12 cellular contexts compared by ENCODE assay signal in genomic region chr7:157495594-157495993, GRCh38.
DNase-seq lines count a peak whose midpoint lies in the region; ATAC-seq and TF ChIP-seq lines count a peak whose summit lies in the region.
"Had no signal": no experiment of that assay in that cellular context is flagged by ENCODE, and none has a peak within 500 bp of the region (broad histone marks: within the 10 kb centered on the region; RNA-seq: fewer than 3 reads in every experiment).

No MANE protein-coding gene starts in this region.

- no peak overlapping the region for H3K9ac ChIP-seq in smooth muscle cell (ENCODE audit: low read depth)

- no peaks in the 10 kb centered on the region for H3K79me2 ChIP-seq in smooth muscle cell (ENCODE audit: low read depth)

- no peaks in the 10 kb centered on the region for H3K36me3 ChIP-seq in smooth muscle cell (ENCODE audit: low read depth)
- H3K36me3 ChIP-seq: SJSA1, vagina had no signal

- no peak overlapping the region for H3K4me2 ChIP-seq in smooth muscle cell

- ATAC-seq in GM21786 (IDR thresholded peaks at IDR 0.05; ENCODE audit: unreplicated experiment): peak; percentile 62

- no peak overlapping the region for H3K27ac ChIP-seq in smooth muscle cell (ENCODE audit: low read depth)
- H3K27ac ChIP-seq: SJSA1, vagina had no signal

- peaks cover 20% of the 10 kb centered on the region for H3K9me3 Mint-ChIP-seq in activated CD4-positive, alpha-beta memory T cell treated with anti-CD3 and anti-CD28 coated beads, Interleukin-2, amount 10 ng/mL, durations not matched to agents 7 days and 5 days
- peaks cover 10% of the 10 kb centered on the region for H3K9me3 Mint-ChIP-seq in stimulated activated naive CD8-positive, alpha-beta T cell treated with anti-CD3 and anti-CD28 coated beads, Interleukin-15, Interleukin-2, amounts not matched to agents 100 ng/mL and 50 ng/mL, for 24 hours

- no peak overlapping the region for H3K4me3 Mint-ChIP-seq in activated CD4-positive, alpha-beta memory T cell treated with anti-CD3 and anti-CD28 coated beads, Interleukin-2, amount 10 ng/mL, durations not matched to agents 7 days and 5 days
- H3K4me3 Mint-ChIP-seq in stimulated activated naive CD8-positive, alpha-beta T cell treated with anti-CD3 and anti-CD28 coated beads, Interleukin-15, Interleukin-2, amounts not matched to agents 100 ng/mL and 50 ng/mL, for 24 hours: no peak overlapping the region
- H3K4me3 Mint-ChIP-seq: activated CD4-positive, alpha-beta T cell treated with anti-CD3 and anti-CD28 coated beads, Interleukin-2, amount 10 ng/mL, durations not matched to agents 7 days and 5 days had no signal

- H3K36me3 Mint-ChIP-seq in activated CD4-positive, alpha-beta memory T cell treated with anti-CD3 and anti-CD28 coated beads, Interleukin-2, amount 10 ng/mL, durations not matched to agents 7 days and 5 days (ENCODE audit: low read depth): peaks cover 26% of the 10 kb centered on the region
- H3K36me3 Mint-ChIP-seq in stimulated activated naive CD8-positive, alpha-beta T cell treated with anti-CD3 and anti-CD28 coated beads, Interleukin-15, Interleukin-2, amounts not matched to agents 100 ng/mL and 50 ng/mL, for 24 hours (ENCODE audit: low read depth): peaks cover 8% of the 10 kb centered on the region

- no peaks in the 10 kb centered on the region for H4K20me1 ChIP-seq in smooth muscle cell (ENCODE audit: low read depth)

- TF ChIP-seq CTCF in smooth muscle cell (IDR thresholded peaks at IDR 0.05; ENCODE audit: borderline replicate concordance, insufficient read depth, poor library complexity, severe bottlenecking): no peak

- WGBS in smooth muscle cell (ENCODE audit: low lambda C conversion rate): 85% methylated on average over 13 of the region's 13 CpGs

- peaks cover 41% of the 10 kb centered on the region for H3K4me1 Mint-ChIP-seq in activated CD4-positive, alpha-beta memory T cell treated with anti-CD3 and anti-CD28 coated beads, Interleukin-2, amount 10 ng/mL, durations not matched to agents 7 days and 5 days
- H3K4me1 Mint-ChIP-seq in stimulated activated naive CD8-positive, alpha-beta T cell treated with anti-CD3 and anti-CD28 coated beads, Interleukin-15, Interleukin-2, amounts not matched to agents 100 ng/mL and 50 ng/mL, for 24 hours (ENCODE audit: low read depth): peaks cover 57% of the 10 kb centered on the region

- no peak overlapping the region for H3K4me3 ChIP-seq in smooth muscle cell
- H3K4me3 ChIP-seq: SJSA1, vagina had no signal

- H3K27me3 ChIP-seq in smooth muscle cell (ENCODE audit: low read depth): peaks cover 5% of the 10 kb centered on the region
- H3K27me3 ChIP-seq: SJSA1, vagina had no signal

- H3K9me3 ChIP-seq in smooth muscle cell (replicated peaks; ENCODE audit: low read depth): no peaks in the 10 kb centered on the region
- H3K9me3 ChIP-seq: SJSA1, vagina had no signal

- no peak overlapping the region for H3K27ac Mint-ChIP-seq in activated CD4-positive, alpha-beta memory T cell treated with anti-CD3 and anti-CD28 coated beads, Interleukin-2, amount 10 ng/mL, durations not matched to agents 7 days and 5 days
- peak overlapping the region; percentile 14 for H3K27ac Mint-ChIP-seq in stimulated activated naive CD8-positive, alpha-beta T cell treated with anti-CD3 and anti-CD28 coated beads, Interleukin-15, Interleukin-2, amounts not matched to agents 100 ng/mL and 50 ng/mL, for 24 hours
- H3K27ac Mint-ChIP-seq: activated CD4-positive, alpha-beta T cell treated with anti-CD3 and anti-CD28 coated beads, Interleukin-2, amount 10 ng/mL, durations not matched to agents 7 days and 5 days had no signal

- CTCF ChIA-PET in activated CD4-positive, alpha-beta memory T cell treated with anti-CD3 and anti-CD28 coated beads, Interleukin-2, amount 10 ng/mL, durations not matched to agents 7 days and 5 days (lab: Charles Lee): no interaction called here

- DNase-seq in activated naive CD4-positive, alpha-beta T cell treated with Interleukin-2 at 50 U/mL for 16 hours: peak; percentile 29
- DNase-seq in activated naive CD4-positive, alpha-beta T cell treated with anti-CD3 and anti-CD28 coated beads, Interleukin-2, amount 50 U/mL, for 16 hours: no peak
- DNase-seq in activated CD4-positive, alpha-beta memory T cell treated with anti-CD3 and anti-CD28 coated beads, Interleukin-2, amount 10 ng/mL, durations not matched to agents 7 days and 5 days: peak; percentile 12
- DNase-seq in SW 1271 (lab: John Stamatoyannopoulos, UW) (no peak), smooth muscle cell (lab: John Stamatoyannopoulos, UW; ENCODE audit: unreplicated experiment) (no peak), HCEC 1CT (no peak)
- DNase-seq: activated CD4-positive, alpha-beta T cell treated with anti-CD3 and anti-CD28 coated beads, Interleukin-2, amount 10 ng/mL, durations not matched to agents 7 days and 5 days; mesendoderm had no signal

- no peaks in the 10 kb centered on the region for H3F3A ChIP-seq in smooth muscle cell (ENCODE audit: low read depth)

- no peak overlapping the region for H2AFZ ChIP-seq in smooth muscle cell (ENCODE audit: low read depth)

- POLR2A ChIA-PET in activated CD4-positive, alpha-beta memory T cell treated with anti-CD3 and anti-CD28 coated beads, Interleukin-2, amount 10 ng/mL, durations not matched to agents 7 days and 5 days (lab: Charles Lee): no interaction called here

- peaks cover 33% of the 10 kb centered on the region for H3K27me3 Mint-ChIP-seq in activated CD4-positive, alpha-beta memory T cell treated with anti-CD3 and anti-CD28 coated beads, Interleukin-2, amount 10 ng/mL, durations not matched to agents 7 days and 5 days
- peaks cover 22% of the 10 kb centered on the region for H3K27me3 Mint-ChIP-seq in stimulated activated naive CD8-positive, alpha-beta T cell treated with anti-CD3 and anti-CD28 coated beads, Interleukin-15, Interleukin-2, amounts not matched to agents 100 ng/mL and 50 ng/mL, for 24 hours

- H3K4me1 ChIP-seq in smooth muscle cell (ENCODE audit: low read depth): no peaks in the 10 kb centered on the region
- H3K4me1 ChIP-seq: vagina had no signal

Comparison
In these comparisons a context has a peak if more than half of its experiments do, and no peak if none do; other contexts are left out.
1. DNase-seq: peak in activated naive CD4-positive, alpha-beta T cell treated with Interleukin-2 at 50 U/mL for 16 hours (single experiment) and activated CD4-positive, alpha-beta memory T cell treated with anti-CD3 and anti-CD28 coated beads, Interleukin-2, amount 10 ng/mL, durations not matched to agents 7 days and 5 days (single experiment); none in activated naive CD4-positive, alpha-beta T cell treated with anti-CD3 and anti-CD28 coated beads, Interleukin-2, amount 50 U/mL, for 16 hours (single experiment), SW 1271 (0 of 2), smooth muscle cell (single experiment) and HCEC 1CT (single experiment).